12 cellular contexts compared by ENCODE assay signal in genomic region chr4:147730333-147730732, GRCh38. TPM values are rescaled to one million over a fixed set of nuclear protein-coding genes. Genes with fewer than 3 reads are reported as not detected.
DNase-seq lines count a peak whose midpoint lies in the region; TF ChIP-seq lines count a peak whose summit lies in the region.
"Had no signal": no experiment of that assay in that cellular context is flagged by ENCODE, and none has a peak within 500 bp of the region (broad histone marks: within the 10 kb centered on the region; RNA-seq: fewer than 3 reads in every experiment).

No MANE protein-coding gene starts in this region.

- no peak overlapping the region for H3K14ac ChIP-seq in neuronal stem cell (ENCODE audit: low read length)

- H3K18ac ChIP-seq in neuronal stem cell (ENCODE audit: low read length), result no peak overlapping the region

- H3K79me1 ChIP-seq in neuronal stem cell (ENCODE audit: low read depth, low read length), result no peaks in the 10 kb centered on the region

- H4K8ac ChIP-seq in neuronal stem cell (ENCODE audit: low read depth, low read length), result no peak overlapping the region

- H2BK5ac ChIP-seq in neuronal stem cell (ENCODE audit: low read length), result no peak overlapping the region

- DNase-seq in Caco-2, result no peak
- no peak for DNase-seq in chondrocyte (ENCODE audit: low spot score)
- peak; percentile 33 for DNase-seq in neuronal stem cell (ENCODE audit: low spot score)
- DNase-seq in HCEC 1CT, result no peak
- no peak for DNase-seq in mucosa of gallbladder (ENCODE audit: low spot score)
- DNase-seq in activated CD4-positive, alpha-beta T cell treated with anti-CD3 and anti-CD28 coated beads for 48 hours, result no peak
- DNase-seq: amniotic stem cell, Calu3, hippocampal formation, posterior cingulate gyrus had no signal

- CTCF ChIA-PET in Caco-2 (lab: Charles Lee), result no interaction called here

- H3K9me3 Mint-ChIP-seq in Caco-2 (ENCODE audit: unreplicated experiment) (no peaks in the 10 kb centered on the region), IgD-negative memory B cell (no peaks in the 10 kb centered on the region), chondrocyte (ENCODE audit: low read depth) (no peaks in the 10 kb centered on the region)

- no peaks in the 10 kb centered on the region for H3K36me3 Mint-ChIP-seq in Caco-2 (ENCODE audit: insufficient read depth, unreplicated experiment)
- H3K36me3 Mint-ChIP-seq in IgD-negative memory B cell, result peaks cover under 1% of the 10 kb centered on the region
- H3K36me3 Mint-ChIP-seq in chondrocyte (ENCODE audit: low read depth), result peaks cover 6% of the 10 kb centered on the region

- no peak overlapping the region for H3K27ac Mint-ChIP-seq in Caco-2 (ENCODE audit: unreplicated experiment)
- H3K27ac Mint-ChIP-seq in IgD-negative memory B cell, result no peak overlapping the region
- H3K27ac Mint-ChIP-seq in chondrocyte (ENCODE audit: unreplicated experiment), result no peak overlapping the region

- H3K9ac ChIP-seq in neuronal stem cell (ENCODE audit: low read depth, low read length, poor library complexity), result no peak overlapping the region

- no peaks in the 10 kb centered on the region for H3K9me3 ChIP-seq in Caco-2
- no peaks in the 10 kb centered on the region for H3K9me3 ChIP-seq in neuronal stem cell (replicated peaks in 1 of 2; ENCODE audit: control insufficient read depth in 2 of 2, insufficient read depth in 1 of 2, low read depth in 1 of 2, low read length in 2 of 2)

- no peak overlapping the region for H3K27ac ChIP-seq in neuronal stem cell (replicated peaks; ENCODE audit: low read length)

- no peak overlapping the region for H2AK5ac ChIP-seq in neuronal stem cell (ENCODE audit: low read depth, low read length)

- no peak overlapping the region for H3K23ac ChIP-seq in neuronal stem cell (ENCODE audit: low read depth, low read length, poor library complexity)

- H3K4me1 ChIP-seq in Caco-2 (peaks cover 20% of the 10 kb centered on the region), neuronal stem cell (ENCODE audit: control insufficient read depth in 2 of 2, insufficient read depth in 1 of 2, low read depth in 1 of 2, low read length in 2 of 2) (peaks cover 0 to 5% of the 10 kb centered on the region in 2 donors)

- POLR2A ChIA-PET in Caco-2 (lab: Charles Lee), result no interaction called here

- no peak overlapping the region for H4K91ac ChIP-seq in neuronal stem cell (ENCODE audit: low read depth, low read length, poor library complexity)

- no peak overlapping the region for H2BK12ac ChIP-seq in neuronal stem cell (ENCODE audit: low read length)

- H2BK15ac ChIP-seq in neuronal stem cell (ENCODE audit: low read length), result no peak overlapping the region

- no peaks in the 10 kb centered on the region for H3K27me3 Mint-ChIP-seq in Caco-2 (ENCODE audit: insufficient read depth, unreplicated experiment)
- H3K27me3 Mint-ChIP-seq in IgD-negative memory B cell, result peaks cover 25% of the 10 kb centered on the region
- no peaks in the 10 kb centered on the region for H3K27me3 Mint-ChIP-seq in chondrocyte (ENCODE audit: low read depth)

- intact Hi-C loops in Caco-2 (cut with micrococcal nuclease; ENCODE audit: unreplicated experiment), result no loop called here

- no peak overlapping the region for H2BK120ac ChIP-seq in neuronal stem cell (ENCODE audit: low read depth, low read length)

- no peaks in the 10 kb centered on the region for H3K27me3 ChIP-seq in Caco-2 (replicated peaks; ENCODE audit: control insufficient read depth, insufficient read depth, low read length)
- H3K27me3 ChIP-seq in neuronal stem cell (ENCODE audit: control insufficient read depth in 3 of 3, insufficient read depth in 3 of 3, low read depth in 1 of 3, low read length in 3 of 3), result peaks cover 2 to 91% (median 35%) of the 10 kb centered on the region in 3 experiments

- no peak overlapping the region for H3K4ac ChIP-seq in neuronal stem cell (ENCODE audit: low read length)

- no TSS peak for BruUV-seq in Caco-2 (replicated peaks; lab: Mats Ljungman, UMichigan)

- H3K36me3 ChIP-seq in Caco-2 (ENCODE audit: control insufficient read depth, insufficient read depth, low read length) (no peaks in the 10 kb centered on the region), neuronal stem cell (replicated peaks in 1 of 2; ENCODE audit: control insufficient read depth in 2 of 2, insufficient read depth in 2 of 2, low read length in 2 of 2) (no peaks in the 10 kb centered on the region)

- no peak overlapping the region for H3K4me2 ChIP-seq in neuronal stem cell (ENCODE audit: insufficient read depth, low read length, poor library complexity, severe bottlenecking)

- H3K4me3 Mint-ChIP-seq in Caco-2 (ENCODE audit: unreplicated experiment) (peak overlapping the region; percentile 79), IgD-negative memory B cell (peak overlapping the region in 3 of 4 donors; percentile 38 to 87 (median 56)), chondrocyte (ENCODE audit: unreplicated experiment) (no peak overlapping the region)

- H2AFZ ChIP-seq in neuronal stem cell (ENCODE audit: low read length), result no peak overlapping the region

- peak overlapping the region; percentile 96 for H3K4me3 ChIP-seq in Caco-2 (ENCODE audit: low read depth, low read length)
- H3K4me3 ChIP-seq in neuronal stem cell (ENCODE audit: low read length in 2 of 2), result no peak overlapping the region
- H3K4me3 ChIP-seq: K562 had no signal

- no peak for TF ChIP-seq CTCF in Caco-2 (IDR thresholded peaks at IDR 0.05; ENCODE audit: insufficient read depth in 1 of 2, low read depth in 1 of 2, low read length in 1 of 2, severe bottlenecking in 1 of 2, unreplicated experiment in 1 of 2)
- peak; percentile 42 for TF ChIP-seq CTCF in chondrocyte (IDR thresholded peaks at IDR 0.05)

- no CpG with 5 or more reads among the region's 4 CpGs for WGBS in neuronal stem cell (ENCODE audit: extremely low coverage in 2 of 2, insufficient read length in 2 of 2, insufficient replicate concordance in 1 of 2), 2 donors

- peaks cover 33% of the 10 kb centered on the region for H3K4me1 Mint-ChIP-seq in Caco-2 (ENCODE audit: low read depth, unreplicated experiment)
- H3K4me1 Mint-ChIP-seq in IgD-negative memory B cell, result peaks cover under 1 to 10% (median 7%) of the 10 kb centered on the region in 3 donors
- H3K4me1 Mint-ChIP-seq in chondrocyte (ENCODE audit: low read depth), result peaks cover 27% of the 10 kb centered on the region

RNA-seq across cellular contexts. Expression of gene ARHGAP10, which starts 1.6 kb away (rescaled TPM):
- total RNA-seq in Caco-2 (2022) (33.2 and 36.6 TPM in 2 replicates), chondrocyte (111 to 119 TPM (median 111 TPM) in 3 replicates), mucosa of gallbladder (52.2 TPM)
- polyA plus RNA-seq in IgD-negative memory B cell, result 0.20 TPM
- polyA plus RNA-seq in neuronal stem cell (2013, experiment 1 of 2), result 1.2 TPM
- 1.2 TPM for polyA plus RNA-seq in neuronal stem cell (2013, experiment 2 of 2)

RNA-seq across cellular contexts. Expression of gene PRMT9, which starts 46.4 kb away (rescaled TPM):
- total RNA-seq in Caco-2 (2022), result 7.5 and 8.6 TPM in 2 replicates
- polyA plus RNA-seq in IgD-negative memory B cell, result 4.2 TPM
- 7.0 to 9.8 TPM (median 7.8 TPM) in 3 replicates for total RNA-seq in chondrocyte
- 4.7 TPM for polyA plus RNA-seq in neuronal stem cell (2013, experiment 1 of 2)
- 5.0 TPM for polyA plus RNA-seq in neuronal stem cell (2013, experiment 2 of 2)
- total RNA-seq in mucosa of gallbladder, result 7.8 TPM
